ENCODE assay signal across 13 cellular contexts in genomic region chr1:60573121-60573520, GRCh38.
DNase-seq lines count a peak whose midpoint lies in the region; ATAC-seq, FAIRE-seq and TF ChIP-seq lines count a peak whose summit lies in the region.
"Had no signal": no experiment of that assay in that cellular context is flagged by ENCODE, and none has a peak within 500 bp of the region (broad histone marks: within the 10 kb centered on the region; RNA-seq: fewer than 3 reads in every experiment).

No MANE protein-coding gene starts in this region.

- ATAC-seq in heart left ventricle (peak; percentile 71 to 81 (median 74)), GM19324 (IDR thresholded peaks at IDR 0.05; ENCODE audit: low FRiP score, unreplicated experiment) (no peak), GM21526 (IDR thresholded peaks at IDR 0.05; ENCODE audit: low FRiP score, unreplicated experiment) (no peak)
- ATAC-seq: activated CD8-positive, alpha-beta T cell treated with anti-CD3 and anti-CD28 coated beads, Interleukin-2, amount 10 ng/mL, durations not matched to agents 7 days and 5 days had no signal

- H3K4me1 ChIP-seq in heart left ventricle (peaks cover 0 to 17% (median 8%) of the 10 kb centered on the region in 12 donors), left ventricle myocardium inferior (peaks cover 14% of the 10 kb centered on the region)

- H3K4me1 Mint-ChIP-seq in MCF 10A (ENCODE audit: insufficient read depth, unreplicated experiment) (peaks cover 43% of the 10 kb centered on the region), type B pancreatic cell (ENCODE audit: unreplicated experiment) (peaks cover 18% of the 10 kb centered on the region)

- no peak overlapping the region for H3K4me3 ChIP-seq in heart left ventricle
- H3K4me3 ChIP-seq in left ventricle myocardium inferior = no peak overlapping the region

- TF ChIP-seq POLR2A in heart left ventricle (IDR thresholded peaks at IDR 0.05) = no peak

- TF ChIP-seq CTCF in heart left ventricle (IDR thresholded peaks at IDR 0.05) (no peak), left ventricle myocardium inferior (IDR thresholded peaks at IDR 0.05; ENCODE audit: borderline replicate concordance) (no peak), MCF 10A (IDR thresholded peaks at IDR 0.05; ENCODE audit: unreplicated experiment) (no peak), type B pancreatic cell (conservative IDR thresholded peaks at IDR 0.05) (no peak)

- H3K27ac ChIP-seq in heart left ventricle (peak overlapping the region in 2 of 12 donors; percentile 26 to 29), left ventricle myocardium inferior (replicated peaks) (no peak overlapping the region)

- H3K9me3 Mint-ChIP-seq in MCF 10A (ENCODE audit: unreplicated experiment) = no peaks in the 10 kb centered on the region
- H3K9me3 Mint-ChIP-seq in type B pancreatic cell = peaks cover 10% of the 10 kb centered on the region

- 0 to 21% (median 3%) methylated on average over 1 of the region's 1 CpG for WGBS in heart left ventricle, 4 donors

- no peak for DNase-seq in heart left ventricle
- DNase-seq in left ventricle myocardium inferior = no peak
- peak; percentile 43 for DNase-seq in MCF 10A (ENCODE audit: unreplicated experiment)
- DNase-seq in type B pancreatic cell (ENCODE audit: extremely low spot score, unreplicated experiment) = no peak
- DNase-seq in NAMALWA (ENCODE audit: low spot score) = no peak
- DNase-seq: activated CD8-positive, alpha-beta T cell treated with anti-CD3 and anti-CD28 coated beads, Interleukin-2, amount 10 ng/mL, durations not matched to agents 7 days and 5 days; activated gamma-delta T cell; KG1; T-helper 9 cell had no signal

- POLR2A ChIA-PET in MCF 10A (lab: Yijun Ruan, JAX) = interaction anchor here (0.7 to 1.4 kb wide), 4 partner anchors 12 to 1152 kb away, joined by 3 to 6 read pairs (median 3); partner anchors contain the start of gene TM2D1

- H3K27me3 Mint-ChIP-seq in MCF 10A (ENCODE audit: insufficient read depth, unreplicated experiment) = no peaks in the 10 kb centered on the region
- H3K27me3 Mint-ChIP-seq in type B pancreatic cell = peaks cover 5% of the 10 kb centered on the region

- H3K9me3 ChIP-seq in heart left ventricle (no peaks in the 10 kb centered on the region), left ventricle myocardium inferior (replicated peaks) (no peaks in the 10 kb centered on the region)

- BruUV-seq in MCF 10A (replicated peaks; lab: Mats Ljungman, UMichigan) = TSS peak; percentile 87

- H3K27ac Mint-ChIP-seq in MCF 10A (ENCODE audit: low read depth, unreplicated experiment) (peak overlapping the region; percentile 91), type B pancreatic cell (peak overlapping the region; percentile 92)
- H3K27ac Mint-ChIP-seq: activated CD8-positive, alpha-beta T cell treated with anti-CD3 and anti-CD28 coated beads, Interleukin-2, amount 10 ng/mL, durations not matched to agents 7 days and 5 days had no signal

- no peaks in the 10 kb centered on the region for H3K36me3 ChIP-seq in heart left ventricle
- no peaks in the 10 kb centered on the region for H3K36me3 ChIP-seq in left ventricle myocardium inferior

- H3K36me3 Mint-ChIP-seq in MCF 10A (ENCODE audit: insufficient read depth, unreplicated experiment) (no peaks in the 10 kb centered on the region), type B pancreatic cell (no peaks in the 10 kb centered on the region)

- CTCF ChIA-PET in MCF 10A (lab: Yijun Ruan, JAX) = interaction anchor here (0.6 to 1.5 kb wide), 3 partner anchors 167 to 192 kb away, joined by 3 to 5 read pairs (median 3); no protein-coding TSS in a partner anchor

- peak; percentile 47 for FAIRE-seq in islet of Langerhans (lab: Jason Lieb, UNC)
- FAIRE-seq: D721Med had no signal

- H3K4me3 Mint-ChIP-seq in MCF 10A (ENCODE audit: unreplicated experiment) (peak overlapping the region; percentile 1), type B pancreatic cell (no peak overlapping the region)
- H3K4me3 Mint-ChIP-seq: activated CD8-positive, alpha-beta T cell treated with anti-CD3 and anti-CD28 coated beads, Interleukin-2, amount 10 ng/mL, durations not matched to agents 7 days and 5 days had no signal

- intact Hi-C loops in heart left ventricle (cut with DNase I) (loop anchor here in 1 of 10 donors (10.0 kb wide), 1 partner anchor 58 kb away; no protein-coding TSS in a partner anchor), left ventricle myocardium inferior (cut with micrococcal nuclease) (no loop called here), MCF 10A (cut with micrococcal nuclease) (no loop called here)

- H3K27me3 ChIP-seq in heart left ventricle = no peaks in the 10 kb centered on the region
- no peaks in the 10 kb centered on the region for H3K27me3 ChIP-seq in left ventricle myocardium inferior (ENCODE audit: low read depth)

Comparison
In these comparisons a context has a peak if more than half of its experiments do, and no peak if none do; other contexts are left out.
1. ATAC-seq: peak in heart left ventricle (4 of 4); none in GM19324 (single experiment) and GM21526 (single experiment).